In the genomic region with DNA sequence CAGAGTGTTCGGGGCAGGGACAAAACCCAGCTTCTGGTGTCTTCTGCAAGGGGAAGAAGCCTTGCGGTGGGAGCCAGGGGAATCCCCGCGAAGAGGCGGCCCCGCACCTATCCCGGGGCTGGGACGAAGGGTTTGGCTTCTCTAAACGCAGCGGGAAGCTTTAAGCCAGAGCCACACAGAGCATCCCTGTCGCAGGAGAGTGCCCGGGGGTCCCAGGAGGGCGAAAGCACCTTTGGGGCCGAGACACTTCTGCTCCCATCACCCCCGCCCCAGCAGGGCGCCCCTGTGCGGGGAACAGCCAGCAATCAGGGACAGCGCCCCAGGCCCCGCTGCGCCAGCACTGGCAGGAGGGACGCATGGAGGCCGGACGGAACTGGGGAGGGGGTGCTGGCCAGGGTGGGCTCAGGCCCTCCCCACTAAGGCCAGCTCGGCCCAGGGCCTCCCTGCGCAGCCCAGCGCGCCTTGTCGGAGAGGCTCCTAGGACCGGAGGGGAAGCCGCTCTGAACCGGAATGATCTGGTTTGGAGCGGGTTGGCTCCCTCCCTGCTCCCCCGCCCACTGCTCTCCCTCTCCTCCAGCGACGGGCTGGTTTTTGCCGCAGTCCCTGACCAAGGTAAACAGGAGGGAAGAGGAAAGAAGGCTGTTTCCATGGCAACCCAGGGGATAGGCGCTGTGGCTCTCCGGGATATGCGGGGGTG, we compare ENCODE assay signal across 8 cellular contexts.
DNase-seq lines count a peak whose midpoint lies in the region; ATAC-seq and TF ChIP-seq lines count a peak whose summit lies in the region.

No MANE protein-coding gene starts in this region.

- TF ChIP-seq EP300 in esophagus muscularis mucosa (IDR thresholded peaks at IDR 0.05): no peak

- no peak for TF ChIP-seq CTCF in esophagus muscularis mucosa (IDR thresholded peaks at IDR 0.05)

- H3K4me3 ChIP-seq in GM08714 (ENCODE audit: low read length) (peak overlapping the region; percentile 8; the same call in 1 of the 2 replicates), esophagus muscularis mucosa (peak overlapping the region; percentile 64 to 75 (median 68))

- ATAC-seq in HG02981 (IDR thresholded peaks at IDR 0.05; ENCODE audit: unreplicated experiment) (peak; percentile 50), GM18520 (IDR thresholded peaks at IDR 0.05; ENCODE audit: unreplicated experiment) (no peak)

- peaks cover 0 to 23% (median 16%) of the 10 kb centered on the region in 4 donors for H3K36me3 ChIP-seq in esophagus muscularis mucosa

- H3K27ac ChIP-seq in esophagus muscularis mucosa (replicated peaks in 1 of 4): peak overlapping the region; percentile 72 to 86 (median 73)

- peaks cover 4 to 40% (median 31%) of the 10 kb centered on the region in 4 donors for H3K4me1 ChIP-seq in esophagus muscularis mucosa

- H3K27me3 ChIP-seq in esophagus muscularis mucosa: no peaks in the 10 kb centered on the region

- peak; percentile 55 for DNase-seq in activated CD8-positive, alpha-beta memory T cell treated with anti-CD3 and anti-CD28 coated beads, Interleukin-2, amount 50 U/mL, for 48 hours
- no peak for DNase-seq in esophagus muscularis mucosa (ENCODE audit: extremely low spot score)
- DNase-seq in midbrain (lab: John Stamatoyannopoulos, UW): peak; percentile 76
- DNase-seq in stimulated activated naive CD4-positive, alpha-beta T cell (lab: John Stamatoyannopoulos, UW): peak; percentile 7 to 63 (median 42)
- DNase-seq in GF-D8 (lab: John Stamatoyannopoulos, UW): no peak

- 14% methylated on average over 24 of the region's 39 CpGs for WGBS in esophagus muscularis mucosa

- intact Hi-C loops in esophagus muscularis mucosa (cut with DNase I): no loop called here

- no peak for TF ChIP-seq POLR2A in esophagus muscularis mucosa (IDR thresholded peaks at IDR 0.05; ENCODE audit: low read depth)

- H3K9me3 ChIP-seq in esophagus muscularis mucosa: no peaks in the 10 kb centered on the region

Comparison
In these comparisons a context has a peak if more than half of its experiments do, and no peak if none do; other contexts are left out.
1. DNase-seq: peak in activated CD8-positive, alpha-beta memory T cell treated with anti-CD3 and anti-CD28 coated beads, Interleukin-2, amount 50 U/mL, for 48 hours (single experiment), midbrain (single experiment) and stimulated activated naive CD4-positive, alpha-beta T cell (6 of 6); none in esophagus muscularis mucosa (single experiment) and GF-D8 (single experiment).